1 cellular context compared by ENCODE assay signal in genomic region chr1:65067491-65068201, GRCh38.
TF ChIP-seq lines count a peak whose summit lies in the region.

No MANE protein-coding gene starts in this region.

TF ChIP-seq in K562, 482 proteins besides CTCF, POLR2A, EP300 and RAD21 (continued from another document):
- TF ChIP-seq, protein P1, sequence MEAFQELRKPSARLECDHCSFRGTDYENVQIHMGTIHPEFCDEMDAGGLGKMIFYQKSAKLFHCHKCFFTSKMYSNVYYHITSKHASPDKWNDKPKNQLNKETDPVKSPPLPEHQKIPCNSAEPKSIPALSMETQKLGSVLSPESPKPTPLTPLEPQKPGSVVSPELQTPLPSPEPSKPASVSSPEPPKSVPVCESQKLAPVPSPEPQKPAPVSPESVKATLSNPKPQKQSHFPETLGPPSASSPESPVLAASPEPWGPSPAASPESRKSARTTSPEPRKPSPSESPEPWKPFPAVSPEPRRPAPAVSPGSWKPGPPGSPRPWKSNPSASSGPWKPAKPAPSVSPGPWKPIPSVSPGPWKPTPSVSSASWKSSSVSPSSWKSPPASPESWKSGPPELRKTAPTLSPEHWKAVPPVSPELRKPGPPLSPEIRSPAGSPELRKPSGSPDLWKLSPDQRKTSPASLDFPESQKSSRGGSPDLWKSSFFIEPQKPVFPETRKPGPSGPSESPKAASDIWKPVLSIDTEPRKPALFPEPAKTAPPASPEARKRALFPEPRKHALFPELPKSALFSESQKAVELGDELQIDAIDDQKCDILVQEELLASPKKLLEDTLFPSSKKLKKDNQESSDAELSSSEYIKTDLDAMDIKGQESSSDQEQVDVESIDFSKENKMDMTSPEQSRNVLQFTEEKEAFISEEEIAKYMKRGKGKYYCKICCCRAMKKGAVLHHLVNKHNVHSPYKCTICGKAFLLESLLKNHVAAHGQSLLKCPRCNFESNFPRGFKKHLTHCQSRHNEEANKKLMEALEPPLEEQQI (IDR thresholded peaks at IDR 0.05), result no peak
- peak; percentile 65 for TF ChIP-seq TAF9B (IDR thresholded peaks at IDR 0.05; ENCODE audit: partially characterized antibody)
TF ChIP-seq in K562: peak in this region for 104.
